Comparison of ENCODE assay signal across 8 cellular contexts in genomic region chr3:40505599-40506462, GRCh38. TPM values are rescaled to one million over a fixed set of nuclear protein-coding genes. Genes with fewer than 3 reads are reported as not detected.
DNase-seq lines count a peak whose midpoint lies in the region; ATAC-seq, FAIRE-seq and TF ChIP-seq lines count a peak whose summit lies in the region.

Gene ZNF620 (plus strand): TSS chr3:40506039. CDS start chr3:40506353, 314 bp downstream.

- no peaks in the 10 kb centered on the region for H3K27me3 ChIP-seq in GM06990 (replicated peaks; ENCODE audit: control insufficient read depth, insufficient read depth, low read length)
- no peaks in the 10 kb centered on the region for H3K27me3 ChIP-seq in body of pancreas
- H3K27me3 ChIP-seq in iPS-15b (ENCODE audit: control insufficient read depth, insufficient read depth, low read length): no peaks in the 10 kb centered on the region
- no peaks in the 10 kb centered on the region for H3K27me3 ChIP-seq in gastrocnemius medialis

- ATAC-seq in body of pancreas (peak; percentile 90), gastrocnemius medialis (peak; percentile 65 to 91)

- no peaks in the 10 kb centered on the region for H3K36me3 ChIP-seq in GM06990 (ENCODE audit: control insufficient read depth, insufficient read depth, low read length)
- no peaks in the 10 kb centered on the region for H3K36me3 ChIP-seq in body of pancreas (replicated peaks in 1 of 2; ENCODE audit: insufficient read depth in 1 of 2, low read depth in 2 of 2)
- peaks cover 4% of the 10 kb centered on the region for H3K36me3 ChIP-seq in iPS-15b (ENCODE audit: control insufficient read depth, insufficient read depth, low read length)
- H3K36me3 ChIP-seq in gastrocnemius medialis: no peaks in the 10 kb centered on the region

- intact Hi-C loops in body of pancreas (cut with DNase I) (no loop called here), gastrocnemius medialis (cut with DNase I; ENCODE audit: low total_unique reads) (loop anchor here (1.0 to 2.0 kb wide), 3 partner anchors 18 to 53 kb away; partner anchors contain the start of genes ZNF619 and ZNF621)

- H3K27ac ChIP-seq in body of pancreas: peak within 1 kb of the TSS; percentile 77 to 92 (median 87)
- peak within 1 kb of the TSS; percentile 77 to 86 (median 82) for H3K27ac ChIP-seq in gastrocnemius medialis

- 2 to 3% methylated on average over 16 to 44 of the region's 44 CpGs for WGBS in body of pancreas, 2 donors

- FAIRE-seq in RCC 7860 (lab: Jason Lieb, UNC): no peak

- H3K4me1 ChIP-seq in body of pancreas: peaks cover 19% of the 10 kb centered on the region
- H3K4me1 ChIP-seq in iPS-15b (ENCODE audit: control insufficient read depth, insufficient read depth, low read length): peaks cover 2% of the 10 kb centered on the region
- H3K4me1 ChIP-seq in gastrocnemius medialis: peaks cover 10 to 13% of the 10 kb centered on the region in 2 donors

- H3K4me3 ChIP-seq in GM06990 (replicated peaks; ENCODE audit: low read depth, low read length) (peak within 1 kb of the TSS; percentile 68), HFF-Myc (replicated peaks; ENCODE audit: low read depth, low read length) (peak within 1 kb of the TSS; percentile 54), body of pancreas (peak within 1 kb of the TSS; percentile 27 to 68), iPS-15b (ENCODE audit: low read depth, low read length) (peak within 1 kb of the TSS; percentile 92), gastrocnemius medialis (peak within 1 kb of the TSS; percentile 64 to 76 (median 70))

- H3K9ac ChIP-seq in iPS-15b (ENCODE audit: low read depth, low read length): peak within 1 kb of the TSS; percentile 82

- TF ChIP-seq CTCF in GM06990 (IDR thresholded peaks at IDR 0.05; ENCODE audit: insufficient read depth, low read length, poor library complexity, severe bottlenecking): peak; percentile 68
- peak; percentile 28 for TF ChIP-seq CTCF in HFF-Myc (IDR thresholded peaks at IDR 0.05; ENCODE audit: low read depth, low read length, missing control alignments)
- TF ChIP-seq CTCF in body of pancreas (IDR thresholded peaks at IDR 0.05): peak in 5 of 7 experiments; percentile 28 to 55 (median 42)
- TF ChIP-seq CTCF in gastrocnemius medialis (IDR thresholded peaks at IDR 0.05 in 4 of 5, conservative IDR thresholded peaks at IDR 0.05 in 1 of 5): peak in 2 of 5 experiments; percentile 21 to 45

- peak; percentile 66 to 91 (median 89) for TF ChIP-seq POLR2A in body of pancreas (IDR thresholded peaks at IDR 0.05)
- peak; percentile 32 to 48 for TF ChIP-seq POLR2A in gastrocnemius medialis (IDR thresholded peaks at IDR 0.05)

- H3K9me3 ChIP-seq in body of pancreas: no peaks in the 10 kb centered on the region
- no peaks in the 10 kb centered on the region for H3K9me3 ChIP-seq in iPS-15b (ENCODE audit: control insufficient read depth, insufficient read depth, low read length)
- H3K9me3 ChIP-seq in gastrocnemius medialis: no peaks in the 10 kb centered on the region

- DNase-seq in GM06990 (ENCODE audit: extremely low read depth, insufficient read length) (peak; percentile 74), HFF-Myc (ENCODE audit: extremely low read depth, low read depth) (no peak), NCI-H146 (lab: John Stamatoyannopoulos, UW) (peak; percentile 89), T1000 (lab: John Stamatoyannopoulos, UW) (peak; percentile 16), body of pancreas (peak; percentile 87 to 93 (median 92)), gastrocnemius medialis (peak; percentile 41 to 78), RCC 7860 (ENCODE audit: low spot score) (no peak)

- in situ Hi-C loops in gastrocnemius medialis (cut with MboI; ENCODE audit: low sequenced_read_pairs in 4 of 4): no loop called here

RNA-seq across cellular contexts. Expression of gene ZNF620, which starts in this region (rescaled TPM):
- total RNA-seq in body of pancreas: 1 to 10 TPM; 2.6 to 6.9 TPM
- total RNA-seq in gastrocnemius medialis: 1 to 10 TPM in 2 of 4 donors, under 1 TPM in 2; 0.33 to 4.2 (median 1.9) TPM

Comparison
In these comparisons a context has a peak if more than half of its experiments do, and no peak if none do; other contexts are left out.
1. DNase-seq: peak in GM06990 (single experiment), NCI-H146 (single experiment), T1000 (single experiment), body of pancreas (4 of 4) and gastrocnemius medialis (2 of 2); none in HFF-Myc (single experiment) and RCC 7860 (single experiment).
2. Peak in every context shown above with its lines, with median percentiles within 50 percentile points of each other: H3K4me3 ChIP-seq.